ENCODE assay signal across 10 cellular contexts in the genomic region with DNA sequence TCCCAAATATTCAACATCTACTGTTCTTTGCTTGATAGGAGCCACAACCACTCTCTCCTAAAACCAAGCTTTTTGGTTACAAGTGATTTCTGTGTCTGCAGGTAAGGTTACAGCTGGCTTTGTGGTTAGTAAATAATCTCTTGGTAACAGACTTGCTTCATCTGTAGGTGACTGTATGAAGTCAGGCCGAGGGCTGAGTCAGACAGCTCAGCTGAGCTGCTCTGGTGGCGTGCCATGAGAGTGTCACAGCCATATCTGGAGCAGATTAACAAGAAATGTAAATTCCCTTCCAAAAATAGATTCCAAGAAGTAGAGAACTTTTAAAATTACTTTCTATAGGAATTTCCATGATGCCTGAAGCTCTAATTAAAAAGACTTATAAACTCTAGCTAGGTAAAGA. TPM values are rescaled to one million over a fixed set of nuclear protein-coding genes. Genes with fewer than 3 reads are reported as not detected.
DNase-seq lines count a peak whose midpoint lies in the region; ATAC-seq and TF ChIP-seq lines count a peak whose summit lies in the region.
"Had no signal": no experiment of that assay in that cellular context is flagged by ENCODE, and none has a peak within 500 bp of the region (broad histone marks: within the 10 kb centered on the region; RNA-seq: fewer than 3 reads in every experiment).

No MANE protein-coding gene starts in this region.

- no peak overlapping the region for H3K4ac ChIP-seq in mesendoderm (ENCODE audit: low read depth, low read length)

- no peak overlapping the region for H2AK5ac ChIP-seq in mesendoderm (ENCODE audit: low read length)

- intact Hi-C loops in CD4-positive, alpha-beta memory T cell (cut with micrococcal nuclease) = no loop called here

- H3K23ac ChIP-seq in mesendoderm (ENCODE audit: low read length) = no peak overlapping the region

- no peaks in the 10 kb centered on the region for H3K9me3 ChIP-seq in CD4-positive, alpha-beta memory T cell (ENCODE audit: control insufficient read depth in 1 of 2, low read length in 2 of 2)

- no peaks in the 10 kb centered on the region for H3F3A ChIP-seq in GM23338 (replicated peaks; ENCODE audit: low read depth)

- H3K4me2 ChIP-seq in mesendoderm (ENCODE audit: low read length) (no peak overlapping the region), GM23338 (no peak overlapping the region)
- H3K4me2 ChIP-seq: KMS-11 had no signal

- no peaks in the 10 kb centered on the region for H3K4me1 Mint-ChIP-seq in CD4-positive, alpha-beta memory T cell
- H3K4me1 Mint-ChIP-seq in GM23338 = no peaks in the 10 kb centered on the region

- no peak overlapping the region for H2AFZ ChIP-seq in GM23338

- no peak overlapping the region for H4K8ac ChIP-seq in mesendoderm (ENCODE audit: low read depth, low read length)

- H3K4me3 Mint-ChIP-seq in CD4-positive, alpha-beta memory T cell = no peak overlapping the region
- H3K4me3 Mint-ChIP-seq in GM23338 = no peak overlapping the region

- H3K4me3 ChIP-seq in mesendoderm (ENCODE audit: low read length) (no peak overlapping the region), GM23338 (no peak overlapping the region)
- H3K4me3 ChIP-seq in CD4-positive, alpha-beta memory T cell (ENCODE audit: low read length in 2 of 2) = no peak overlapping the region

- DNase-seq in SW480 (ENCODE audit: low spot score) (peak; percentile 20), mesendoderm (peak; percentile 36), pons (ENCODE audit: low spot score) (no peak), GM23338 (ENCODE audit: low spot score) (no peak)
- DNase-seq in CD4-positive, alpha-beta memory T cell = no peak
- DNase-seq in activated CD4-positive, alpha-beta T cell treated with anti-CD3 and anti-CD28 coated beads, Interleukin-2, amount 50 U/mL, for 1 hour = no peak

- no peak overlapping the region for H2BK120ac ChIP-seq in mesendoderm (ENCODE audit: low read depth, low read length)

- no peaks in the 10 kb centered on the region for H3K79me1 ChIP-seq in mesendoderm (ENCODE audit: low read length)

- H3K27ac Mint-ChIP-seq in CD4-positive, alpha-beta memory T cell = no peak overlapping the region
- no peak overlapping the region for H3K27ac Mint-ChIP-seq in GM23338

- no peaks in the 10 kb centered on the region for H3K79me2 ChIP-seq in mesendoderm (ENCODE audit: control insufficient read depth, insufficient read depth, low read length)
- no peaks in the 10 kb centered on the region for H3K79me2 ChIP-seq in GM23338 (replicated peaks; ENCODE audit: insufficient read depth)

- H3K27me3 ChIP-seq in mesendoderm (ENCODE audit: insufficient read depth, low read length, poor library complexity) = no peaks in the 10 kb centered on the region
- H3K27me3 ChIP-seq in CD4-positive, alpha-beta memory T cell (ENCODE audit: insufficient read depth, low read length) = no peaks in the 10 kb centered on the region
- no peaks in the 10 kb centered on the region for H3K27me3 ChIP-seq in GM23338 (ENCODE audit: insufficient read depth)

- no CpG with 5 or more reads among the region's 2 CpGs for WGBS in mesendoderm (ENCODE audit: extremely low coverage, insufficient coverage, low lambda C conversion rate)

- no peak overlapping the region for H3K9ac ChIP-seq in mesendoderm (ENCODE audit: low read length)
- H3K9ac ChIP-seq: KMS-11 had no signal

- no peak overlapping the region for H4K5ac ChIP-seq in mesendoderm (ENCODE audit: low read length)

- CTCF ChIA-PET in CD4-positive, alpha-beta memory T cell (lab: Charles Lee; ENCODE audit: partially characterized antibody) = no interaction called here

- no peaks in the 10 kb centered on the region for H3K36me3 Mint-ChIP-seq in CD4-positive, alpha-beta memory T cell
- H3K36me3 Mint-ChIP-seq in GM23338 (ENCODE audit: low read depth) = no peaks in the 10 kb centered on the region

- no peaks in the 10 kb centered on the region for H4K20me1 ChIP-seq in GM23338 (replicated peaks; ENCODE audit: insufficient read depth)

- H3K27ac ChIP-seq in mesendoderm (ENCODE audit: low read depth, low read length) = no peak overlapping the region
- H3K27ac ChIP-seq in CD4-positive, alpha-beta memory T cell (ENCODE audit: low read depth, low read length) = no peak overlapping the region
- H3K27ac ChIP-seq in GM23338 (ENCODE audit: low read depth) = no peak overlapping the region
- H3K27ac ChIP-seq: KMS-11 had no signal

- no peaks in the 10 kb centered on the region for H3K27me3 Mint-ChIP-seq in CD4-positive, alpha-beta memory T cell
- no peaks in the 10 kb centered on the region for H3K27me3 Mint-ChIP-seq in GM23338 (ENCODE audit: insufficient read depth, low read depth, poor library complexity)

- POLR2A ChIA-PET in CD4-positive, alpha-beta memory T cell (lab: Charles Lee; ENCODE audit: partially characterized antibody) = no interaction called here

- ATAC-seq in GM18517 (IDR thresholded peaks at IDR 0.05; ENCODE audit: unreplicated experiment) (peak; percentile 89), HG02798 (IDR thresholded peaks at IDR 0.05; ENCODE audit: poor library complexity, unreplicated experiment) (peak; percentile 96), GM23338 (no peak)

- no peak overlapping the region for H3K56ac ChIP-seq in mesendoderm (ENCODE audit: low read length)

- H3K4me1 ChIP-seq in mesendoderm (ENCODE audit: control insufficient read depth, low read depth, low read length) (no peaks in the 10 kb centered on the region), GM23338 (ENCODE audit: insufficient read depth) (no peaks in the 10 kb centered on the region)
- H3K4me1 ChIP-seq in CD4-positive, alpha-beta memory T cell (ENCODE audit: insufficient read depth, low read length) = no peaks in the 10 kb centered on the region

- H3K36me3 ChIP-seq in mesendoderm (ENCODE audit: control insufficient read depth, insufficient read depth, low read length) (no peaks in the 10 kb centered on the region), GM23338 (ENCODE audit: insufficient read depth) (no peaks in the 10 kb centered on the region)
- no peaks in the 10 kb centered on the region for H3K36me3 ChIP-seq in CD4-positive, alpha-beta memory T cell (ENCODE audit: insufficient read depth, low read length)

- H3K9me3 Mint-ChIP-seq in CD4-positive, alpha-beta memory T cell = peaks cover 0 to 8% (median 2%) of the 10 kb centered on the region in 8 donors
- no peaks in the 10 kb centered on the region for H3K9me3 Mint-ChIP-seq in GM23338

- no peak overlapping the region for H2BK5ac ChIP-seq in mesendoderm (ENCODE audit: low read length)

- no peak overlapping the region for H2BK15ac ChIP-seq in mesendoderm (replicated peaks; ENCODE audit: low read depth)

- H3K9me2 ChIP-seq in GM23338 (ENCODE audit: insufficient read depth) = 0 out of 2 replicates have a peak, but pooled peaks cover 5% of the 10 kb centered on the region

- TF ChIP-seq CTCF in GM23338 (conservative IDR thresholded peaks at IDR 0.05; ENCODE audit: low read depth in 2 of 2) = no peak

- H3K18ac ChIP-seq in mesendoderm (ENCODE audit: low read length) = no peak overlapping the region

TF ChIP-seq in GM23338, 12 proteins besides CTCF, POLR2A, EP300 and RAD21 (continues in another document):
- no peak for TF ChIP-seq EZH2 (IDR thresholded peaks at IDR 0.05; ENCODE audit: low read depth, unreplicated experiment)

RNA-seq across cellular contexts. Expression of gene TAS2R1, which starts 23.7 kb away (rescaled TPM):
- 0.03 TPM for polyA plus RNA-seq in mesendoderm (2013, experiment 1 of 2)
- not detected for polyA plus RNA-seq in mesendoderm (2013, experiment 2 of 2)
- total RNA-seq in CD4-positive, alpha-beta memory T cell = not detected
- under 1 TPM in 1 of 2 donors, not detected in 1; 0.14 TPM for polyA plus RNA-seq in CD4-positive, alpha-beta memory T cell
- 0.31 TPM in 1 of 2 replicates, not detected in the other for total RNA-seq in GM23338 (2014; rRNA removed; shearing (Covaris generic))
- 0.19 TPM in 1 of 2 replicates, not detected in the other for polyA plus RNA-seq in GM23338 (2016; fragmentation: Nextera tagmentation; extraction: Ambion mirVana)
- polyA plus RNA-seq: esophagus had no signal

Comparison
In these comparisons a context has a peak if more than half of its experiments do, and no peak if none do; other contexts are left out.
1. DNase-seq: peak in SW480 (single experiment) and mesendoderm (single experiment); none in CD4-positive, alpha-beta memory T cell (0 of 5), pons (single experiment), activated CD4-positive, alpha-beta T cell treated with anti-CD3 and anti-CD28 coated beads, Interleukin-2, amount 50 U/mL, for 1 hour (single experiment) and GM23338 (single experiment).